8 cellular contexts compared by ENCODE assay signal in genomic region chr17:49407981-49408501, GRCh38. TPM values are rescaled to one million over a fixed set of nuclear protein-coding genes. Genes with fewer than 3 reads are reported as not detected.
A peak's percentile ranks its signal among the peaks of the same experiment; 100 is the strongest.
DNase-seq lines count a peak whose midpoint lies in the region; ATAC-seq and TF ChIP-seq lines count a peak whose summit lies in the region.

No MANE protein-coding gene starts in this region.

- ATAC-seq in GM19351 (IDR thresholded peaks at IDR 0.05; ENCODE audit: unreplicated experiment) (peak; percentile 58), SK-N-SH treated with all-trans-retinoic acid at 6 μM for 48 hours (peak; percentile 95)

- intact Hi-C loops in head of caudate nucleus (cut with DNase I) (loop anchor here (10.0 kb wide), 1 partner anchor 147 kb away; no protein-coding TSS in a partner anchor), posterior vena cava (cut with DNase I) (no loop called here)

- TF ChIP-seq CTCF in AG09319 (IDR thresholded peaks at IDR 0.05; ENCODE audit: low read depth, low read length): peak; percentile 68

- peak; percentile 11 for DNase-seq in AG09319 (ENCODE audit: extremely low read depth, low read depth)
- DNase-seq in NCI-H1092 (lab: John Stamatoyannopoulos, UW): peak; percentile 92
- DNase-seq in activated naive CD4-positive, alpha-beta T cell treated with Interleukin-2 at 50 U/mL for 16 hours: peak; percentile 86
- peak; percentile 45 to 89 (median 79) for DNase-seq in head of caudate nucleus
- DNase-seq in posterior vena cava (ENCODE audit: low spot score): peak; percentile 89
- peak; percentile 77 for DNase-seq in ureter (ENCODE audit: low spot score)

TF ChIP-seq in SK-N-SH treated with all-trans-retinoic acid at 6 μM for 48 hours, 23 proteins besides CTCF, POLR2A, EP300 and RAD21:
- TF ChIP-seq BACH2 (CRISPR knock-in tag; IDR thresholded peaks at IDR 0.05; ENCODE audit: borderline replicate concordance) (no peak), CSRNP3 (CRISPR knock-in tag; IDR thresholded peaks at IDR 0.05) (no peak), OSR1 (CRISPR knock-in tag; IDR thresholded peaks at IDR 0.05) (no peak), ZNF8 (CRISPR knock-in tag; IDR thresholded peaks at IDR 0.05) (no peak), PPARA (CRISPR knock-in tag; IDR thresholded peaks at IDR 0.05; ENCODE audit: borderline replicate concordance) (no peak), GLIS3 (CRISPR knock-in tag; IDR thresholded peaks at IDR 0.05) (no peak), CSDC2 (CRISPR knock-in tag; IDR thresholded peaks at IDR 0.05) (no peak), RARB (CRISPR knock-in tag; IDR thresholded peaks at IDR 0.05) (no peak)

RNA-seq across cellular contexts. Expression of gene PHB1, which starts 6.6 kb away (rescaled TPM):
- 100 to 1,000 TPM; 102 to 111 TPM for total RNA-seq in posterior vena cava
- 172 TPM for total RNA-seq in ureter

RNA-seq across cellular contexts. Expression of gene ZNF652, which starts 46.0 kb away (rescaled TPM):
- total RNA-seq in posterior vena cava (10 to 100 TPM; 39.0 to 40.9 TPM), ureter (44.6 TPM)

Comparison
In these comparisons a context has a peak if more than half of its experiments do, and no peak if none do; other contexts are left out.
1. Peak in every context shown above with its lines: DNase-seq and ATAC-seq.
2. DNase-seq: peak in every context shown above with its lines; median percentile 92 in NCI-H1092; 89 in posterior vena cava; 86 in activated naive CD4-positive, alpha-beta T cell treated with Interleukin-2 at 50 U/mL for 16 hours; 79 in head of caudate nucleus; 77 in ureter; 11 in AG09319.